11 cellular contexts compared by ENCODE assay signal in the genomic region with DNA sequence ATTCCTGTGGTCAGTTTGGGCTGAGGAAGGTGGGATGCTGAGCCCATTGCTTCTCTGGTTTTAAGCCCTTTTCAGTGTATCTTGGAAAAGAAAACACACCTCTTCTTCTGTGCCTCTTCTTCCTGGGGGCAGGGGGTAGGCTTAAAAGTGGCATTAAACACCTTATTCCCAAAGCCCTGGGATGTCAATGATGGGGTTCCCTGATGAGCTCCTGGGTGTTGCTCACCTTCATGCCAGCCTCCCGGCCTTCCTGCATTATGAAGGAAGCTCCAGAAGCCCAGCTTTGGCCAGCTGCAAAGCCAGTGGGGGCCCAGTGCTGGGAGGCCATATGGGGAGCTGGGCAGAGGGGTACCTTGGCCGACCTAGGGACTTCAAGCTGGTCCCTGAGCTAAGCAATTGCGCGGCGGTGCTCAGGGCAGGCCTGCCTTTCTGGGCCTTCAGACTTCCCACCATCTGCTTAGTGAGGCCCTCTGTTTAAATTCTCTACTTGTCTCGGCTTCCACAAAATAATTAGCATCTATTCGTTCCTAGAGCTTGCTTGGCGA.
DNase-seq lines count a peak whose midpoint lies in the region; ATAC-seq and FAIRE-seq lines count a peak whose summit lies in the region.
"Had no signal": no experiment of that assay in that cellular context is flagged by ENCODE, and none has a peak within 500 bp of the region (broad histone marks: within the 10 kb centered on the region; RNA-seq: fewer than 3 reads in every experiment).

No MANE protein-coding gene starts in this region.

- DNase-seq in stimulated activated naive CD8-positive, alpha-beta T cell treated with anti-CD3 and anti-CD28 coated beads, Interleukin-15, amount 100 ng/mL, for 72 hours, result no peak
- no peak for DNase-seq in stimulated activated naive CD8-positive, alpha-beta T cell treated with anti-CD3 and anti-CD28 coated beads, Interleukin-15, Interleukin-2, amounts not matched to agents 100 U/mL and 50 U/mL, for 24 hours
- DNase-seq in neuronal stem cell (ENCODE audit: low spot score), result no peak
- DNase-seq in mucosa of gallbladder (ENCODE audit: low spot score), result no peak
- DNase-seq in small intestine, result no peak
- DNase-seq in HUDEP-2 (lab: John Stamatoyannopoulos, UW; ENCODE audit: unreplicated experiment in 76 of 76), result no peak
- DNase-seq: 8988T; Caco-2; CD8-positive, alpha-beta memory T cell had no signal

- H3K4me3 Mint-ChIP-seq in stimulated activated naive CD8-positive, alpha-beta T cell treated with anti-CD3 and anti-CD28 coated beads, Interleukin-15, amount 100 ng/mL, for 72 hours, result no peak overlapping the region
- H3K4me3 Mint-ChIP-seq: CD8-positive, alpha-beta memory T cell had no signal

- H3K4me2 ChIP-seq in neuronal stem cell (ENCODE audit: insufficient read depth, low read length, poor library complexity, severe bottlenecking), result no peak overlapping the region
- H3K4me2 ChIP-seq: BLaER1 had no signal

- peak overlapping the region; percentile 52 for H3K27ac ChIP-seq in neuronal stem cell (replicated peaks; ENCODE audit: low read length)
- H3K27ac ChIP-seq in small intestine (ENCODE audit: low read depth in 1 of 2, low read length in 1 of 2), result no peak overlapping the region
- H3K27ac ChIP-seq: BLaER1 had no signal

- H3K4ac ChIP-seq in neuronal stem cell (ENCODE audit: low read length), result no peak overlapping the region

- H3K23ac ChIP-seq in neuronal stem cell (ENCODE audit: low read depth, low read length, poor library complexity), result no peak overlapping the region

- no peak overlapping the region for H4K91ac ChIP-seq in neuronal stem cell (ENCODE audit: low read depth, low read length, poor library complexity)

- H3K4me3 ChIP-seq in iPS-15b (ENCODE audit: low read depth, low read length) (no peak overlapping the region), neuronal stem cell (ENCODE audit: low read length in 2 of 2) (no peak overlapping the region), small intestine (ENCODE audit: low read depth in 1 of 2, low read length in 2 of 2) (no peak overlapping the region)
- H3K4me3 ChIP-seq: BLaER1 had no signal

- H3K9me3 Mint-ChIP-seq in stimulated activated naive CD8-positive, alpha-beta T cell treated with anti-CD3 and anti-CD28 coated beads, Interleukin-15, amount 100 ng/mL, for 72 hours, result peaks cover 6 to 7% of the 10 kb centered on the region in 2 donors

- no peak overlapping the region for H2BK5ac ChIP-seq in neuronal stem cell (ENCODE audit: low read length)

- H2AFZ ChIP-seq in neuronal stem cell (ENCODE audit: low read length), result no peak overlapping the region

- H3K79me1 ChIP-seq in neuronal stem cell (ENCODE audit: low read depth, low read length), result no peaks in the 10 kb centered on the region

- H3K36me3 ChIP-seq in iPS-15b (ENCODE audit: control insufficient read depth, insufficient read depth, low read length) (no peaks in the 10 kb centered on the region), neuronal stem cell (replicated peaks in 1 of 2; ENCODE audit: control insufficient read depth in 2 of 2, insufficient read depth in 2 of 2, low read length in 2 of 2) (no peaks in the 10 kb centered on the region), small intestine (ENCODE audit: control insufficient read depth in 2 of 2, insufficient read depth in 2 of 2, low read length in 2 of 2) (no peaks in the 10 kb centered on the region)
- H3K36me3 ChIP-seq: BLaER1 had no signal

- no peak overlapping the region for H3K14ac ChIP-seq in neuronal stem cell (ENCODE audit: low read length)

- no peak for FAIRE-seq in small intestine (lab: Jason Lieb, UNC)

- peak overlapping the region; percentile 17 for H3K9ac ChIP-seq in iPS-15b (ENCODE audit: low read depth, low read length)
- no peak overlapping the region for H3K9ac ChIP-seq in neuronal stem cell (ENCODE audit: low read depth, low read length, poor library complexity)
- H3K9ac ChIP-seq: BLaER1 had no signal

- H3K27me3 Mint-ChIP-seq in stimulated activated naive CD8-positive, alpha-beta T cell treated with anti-CD3 and anti-CD28 coated beads, Interleukin-15, amount 100 ng/mL, for 72 hours, result peaks cover 11% of the 10 kb centered on the region

- H3K27ac Mint-ChIP-seq in stimulated activated naive CD8-positive, alpha-beta T cell treated with anti-CD3 and anti-CD28 coated beads, Interleukin-15, amount 100 ng/mL, for 72 hours, result peak overlapping the region; percentile 44 to 59
- H3K27ac Mint-ChIP-seq: CD8-positive, alpha-beta memory T cell had no signal

- no CpG with 5 or more reads among the region's 8 CpGs for WGBS in neuronal stem cell (ENCODE audit: extremely low coverage in 2 of 2, insufficient read length in 2 of 2, insufficient replicate concordance in 1 of 2), 2 donors
- 81 to 84% (median 84%) methylated on average over 8 of the region's 8 CpGs for WGBS in small intestine, 3 donors

- no peak overlapping the region for H2BK120ac ChIP-seq in neuronal stem cell (ENCODE audit: low read depth, low read length)

- H4K8ac ChIP-seq in neuronal stem cell (ENCODE audit: low read depth, low read length), result no peak overlapping the region

- no peak for ATAC-seq in stimulated activated naive CD8-positive, alpha-beta T cell treated with anti-CD3 and anti-CD28 coated beads, Interleukin-15, amount 100 ng/mL, for 72 hours
- ATAC-seq in stimulated activated naive CD8-positive, alpha-beta T cell treated with anti-CD3 and anti-CD28 coated beads, Interleukin-15, Interleukin-2, amounts not matched to agents 100 U/mL and 50 U/mL, for 24 hours, result no peak

- H3K27me3 ChIP-seq in iPS-15b (ENCODE audit: control insufficient read depth, insufficient read depth, low read length) (no peaks in the 10 kb centered on the region), neuronal stem cell (ENCODE audit: control insufficient read depth in 3 of 3, insufficient read depth in 3 of 3, low read depth in 1 of 3, low read length in 3 of 3) (peaks cover 0 to 9% (median 0%) of the 10 kb centered on the region in 3 experiments), small intestine (ENCODE audit: control insufficient read depth in 2 of 2, insufficient read depth in 2 of 2, low read length in 2 of 2) (peaks cover 0 to 4% of the 10 kb centered on the region in 2 donors)
- H3K27me3 ChIP-seq: BLaER1 had no signal

- no peak overlapping the region for H2AK5ac ChIP-seq in neuronal stem cell (ENCODE audit: low read depth, low read length)

- no peak overlapping the region for H2BK12ac ChIP-seq in neuronal stem cell (ENCODE audit: low read length)

- H3K9me3 ChIP-seq in iPS-15b (ENCODE audit: control insufficient read depth, insufficient read depth, low read length) (no peaks in the 10 kb centered on the region), neuronal stem cell (replicated peaks in 1 of 2; ENCODE audit: control insufficient read depth in 2 of 2, insufficient read depth in 1 of 2, low read depth in 1 of 2, low read length in 2 of 2) (peaks cover 0 to 6% of the 10 kb centered on the region in 2 donors), small intestine (ENCODE audit: control insufficient read depth, low read depth) (no peaks in the 10 kb centered on the region)
- H3K9me3 ChIP-seq: BLaER1, Caco-2 had no signal

- peak overlapping the region; percentile 61 for H3K18ac ChIP-seq in neuronal stem cell (ENCODE audit: low read length)

- H2BK15ac ChIP-seq in neuronal stem cell (ENCODE audit: low read length), result no peak overlapping the region

- H3K4me1 Mint-ChIP-seq in stimulated activated naive CD8-positive, alpha-beta T cell treated with anti-CD3 and anti-CD28 coated beads, Interleukin-15, amount 100 ng/mL, for 72 hours, result no peaks in the 10 kb centered on the region
- H3K4me1 Mint-ChIP-seq: CD8-positive, alpha-beta memory T cell had no signal

- H3K4me1 ChIP-seq in iPS-15b (ENCODE audit: control insufficient read depth, insufficient read depth, low read length) (peaks cover 6% of the 10 kb centered on the region), neuronal stem cell (ENCODE audit: control insufficient read depth in 2 of 2, insufficient read depth in 1 of 2, low read depth in 1 of 2, low read length in 2 of 2) (peaks cover 7 to 25% of the 10 kb centered on the region in 2 donors), small intestine (ENCODE audit: control insufficient read depth in 2 of 2, insufficient read depth in 1 of 2, low read depth in 1 of 2, low read length in 1 of 2) (no peaks in the 10 kb centered on the region)
- H3K4me1 ChIP-seq: BLaER1, Caco-2 had no signal
